In genomic region chr18:3453540-3454364, GRCh38 we compare ENCODE assay signal across 1 cellular context.
TF ChIP-seq lines count a peak whose summit lies in the region.

No MANE protein-coding gene starts in this region.

TF ChIP-seq in HepG2, 621 proteins besides CTCF, POLR2A, EP300 and RAD21 (continued from another document and continues in another):
- peak; percentile 43; the same call in 1 of the 2 replicates for TF ChIP-seq HNF1A (IDR thresholded peaks at IDR 0.05; ENCODE audit: low read depth)
- no peak; the same call in 1 of the 2 replicates for TF ChIP-seq HNF1A (CRISPR knock-in tag; IDR thresholded peaks at IDR 0.05; ENCODE audit: borderline replicate concordance)
- TF ChIP-seq FOXJ3 (CRISPR knock-in tag; IDR thresholded peaks at IDR 0.05; ENCODE audit: borderline replicate concordance) = peak; percentile 58; the same call in 1 of the 2 replicates
- TF ChIP-seq TGIF2 (CRISPR knock-in tag; IDR thresholded peaks at IDR 0.05) = peak; percentile 100
- peak; percentile 80 for TF ChIP-seq HNF4G (IDR thresholded peaks at IDR 0.05; ENCODE audit: borderline replicate concordance, low read depth, low read length)
- TF ChIP-seq HNF4G (CRISPR knock-in tag; IDR thresholded peaks at IDR 0.05; ENCODE audit: borderline replicate concordance, low read depth) = no peak
- TF ChIP-seq ATF4 (CRISPR knock-in tag; IDR thresholded peaks at IDR 0.05) = peak in 1 of 2 experiments; percentile 32; a peak in 1 of 4 replicates
- peak; percentile 58 for TF ChIP-seq ARID5B (CRISPR knock-in tag; IDR thresholded peaks at IDR 0.05)
- 0 out of 2 replicates have a peak, but pooled peaks have one; percentile 1 for TF ChIP-seq ZMYM3 (CRISPR knock-in tag; IDR thresholded peaks at IDR 0.05)
- peak; percentile 97; the same call in 2 of the 3 replicates for TF ChIP-seq MXI1 (IDR thresholded peaks at IDR 0.05; ENCODE audit: borderline replicate concordance, low read depth, low read length)
- TF ChIP-seq SCMH1 (CRISPR knock-in tag; IDR thresholded peaks at IDR 0.05; ENCODE audit: borderline replicate concordance) = no peak
- TF ChIP-seq TAF15 (IDR thresholded peaks at IDR 0.05; ENCODE audit: low read depth, low read length, poor library complexity, severe bottlenecking) = no peak
- no peak for TF ChIP-seq BRF2 (CRISPR knock-in tag; IDR thresholded peaks at IDR 0.05)
- 0 out of 2 replicates have a peak, but pooled peaks have one; percentile 35 for TF ChIP-seq ZFP82 (CRISPR knock-in tag; IDR thresholded peaks at IDR 0.05; ENCODE audit: borderline replicate concordance)
- TF ChIP-seq POLR2G (IDR thresholded peaks at IDR 0.05; ENCODE audit: low read depth, low read length) = peak; percentile 66
- TF ChIP-seq ZNF543 (CRISPR knock-in tag; IDR thresholded peaks at IDR 0.05) = peak; percentile 63; the same call in 1 of the 2 replicates
- TF ChIP-seq ZNF792 (CRISPR knock-in tag; IDR thresholded peaks at IDR 0.05) = no peak
- TF ChIP-seq POGZ (CRISPR knock-in tag; IDR thresholded peaks at IDR 0.05) = 0 out of 2 replicates have a peak, but pooled peaks have one; percentile 23
- peak; percentile 23 for TF ChIP-seq SKI (IDR thresholded peaks at IDR 0.05; ENCODE audit: partially characterized antibody)
- no peak for TF ChIP-seq THAP8 (CRISPR knock-in tag; IDR thresholded peaks at IDR 0.05; ENCODE audit: borderline replicate concordance)
- TF ChIP-seq ZNF687 (CRISPR knock-in tag; IDR thresholded peaks at IDR 0.05) = peak; percentile 31; the same call in 1 of the 2 replicates
- TF ChIP-seq GATAD2A (CRISPR knock-in tag; IDR thresholded peaks at IDR 0.05) = peak; percentile 48; the same call in 1 of the 2 replicates
- TF ChIP-seq RXRB (CRISPR knock-in tag; IDR thresholded peaks at IDR 0.05; ENCODE audit: borderline replicate concordance) = peak; percentile 56; the same call in 1 of the 2 replicates
- TF ChIP-seq MXD4 (CRISPR knock-in tag; IDR thresholded peaks at IDR 0.05) = peak; percentile 79
- no peak for TF ChIP-seq SP4 (CRISPR knock-in tag; IDR thresholded peaks at IDR 0.05)
- TF ChIP-seq KDM5A (IDR thresholded peaks at IDR 0.05; ENCODE audit: borderline replicate concordance, low read length) = peak; percentile 16; the same call in 1 of the 2 replicates
- TF ChIP-seq SAP130 (CRISPR knock-in tag; IDR thresholded peaks at IDR 0.05; ENCODE audit: low read depth) = peak; percentile 97
- TF ChIP-seq AFF4 (CRISPR knock-in tag; IDR thresholded peaks at IDR 0.05) = peak; percentile 83; the same call in 1 of the 2 replicates
- 0 out of 2 replicates have a peak, but pooled peaks have one; percentile 53 for TF ChIP-seq ATF2 (CRISPR knock-in tag; IDR thresholded peaks at IDR 0.05)
- peak; percentile 58 for TF ChIP-seq DRAP1 (CRISPR knock-in tag; IDR thresholded peaks at IDR 0.05)
- TF ChIP-seq NCOA2 (CRISPR knock-in tag; IDR thresholded peaks at IDR 0.05) = peak; percentile 47; the same call in 1 of the 2 replicates
- no peak for TF ChIP-seq GABPA (IDR thresholded peaks at IDR 0.05; ENCODE audit: low read depth, low read length)
- peak; percentile 54 for TF ChIP-seq GABPA (CRISPR knock-in tag; IDR thresholded peaks at IDR 0.05; ENCODE audit: low read depth)
- TF ChIP-seq NFIC (IDR thresholded peaks at IDR 0.05; ENCODE audit: low read length) = peak; percentile 31; the same call in 1 of the 2 replicates
- TF ChIP-seq MIXL1 (CRISPR knock-in tag; IDR thresholded peaks at IDR 0.05) = peak; percentile 45; the same call in 1 of the 2 replicates
- TF ChIP-seq KAT8 (CRISPR knock-in tag; IDR thresholded peaks at IDR 0.05) = 0 out of 2 replicates have a peak, but pooled peaks have one; percentile 31
- TF ChIP-seq ZNF264 (CRISPR knock-in tag; IDR thresholded peaks at IDR 0.05) = peak; percentile 82
